In genomic region chr16:67185866-67186134, GRCh38 we compare ENCODE assay signal across 13 cellular contexts. TPM values are rescaled to one million over a fixed set of nuclear protein-coding genes. Genes with fewer than 3 reads are reported as not detected.
A peak's percentile ranks its signal among the peaks of the same experiment; 100 is the strongest.
DNase-seq lines count a peak whose midpoint lies in the region; ATAC-seq, FAIRE-seq and TF ChIP-seq lines count a peak whose summit lies in the region.
"Had no signal": no experiment of that assay in that cellular context is flagged by ENCODE, and none has a peak within 500 bp of the region (broad histone marks: within the 10 kb centered on the region; RNA-seq: fewer than 3 reads in every experiment).

No MANE protein-coding gene starts in this region.

- CTCF ChIA-PET in CD8-positive, alpha-beta memory T cell (lab: Charles Lee), result interaction anchor here (0.9 to 11.3 kb wide), 22 partner anchors 8 to 296 kb away, joined by 3 to 205 read pairs (median 6); partner anchors contain the start of genes B3GNT9, CES3, FBXL8 and HSF4

- no peak for ATAC-seq in GM21390 (IDR thresholded peaks at IDR 0.05; ENCODE audit: unreplicated experiment)
- no peak for ATAC-seq in HG02973 (IDR thresholded peaks at IDR 0.05; ENCODE audit: unreplicated experiment)

- POLR2A ChIA-PET in CD8-positive, alpha-beta memory T cell (lab: Charles Lee), result interaction anchor here (0.6 to 1.4 kb wide), 7 partner anchors 12 to 1473 kb away, joined by 3 to 8 read pairs (median 3); partner anchors contain the start of genes FBXL8, FHOD1, SLC9A5 and TRADD

- H3K4me1 ChIP-seq in ACC112 (ENCODE audit: control insufficient read depth, insufficient read depth, low read length, unreplicated experiment), result peaks cover 33% of the 10 kb centered on the region
- peaks cover 25% of the 10 kb centered on the region for H3K4me1 ChIP-seq in CD8-positive, alpha-beta memory T cell (ENCODE audit: insufficient read depth, low read length)

- H3K4me3 Mint-ChIP-seq in CD8-positive, alpha-beta memory T cell, result peak overlapping the region; percentile 81 to 93 (median 93)
- H3K4me3 Mint-ChIP-seq in brain, result peak overlapping the region in 3 of 5 experiments; percentile 89 to 95 (median 90)
- H3K4me3 Mint-ChIP-seq in nephron progenitor cell, result peak overlapping the region; percentile 93
- H3K4me3 Mint-ChIP-seq: CD8-positive, alpha-beta T cell had no signal

- peaks cover 0 to 4% of the 10 kb centered on the region in 2 donors for H3K27me3 Mint-ChIP-seq in CD8-positive, alpha-beta memory T cell
- H3K27me3 Mint-ChIP-seq in brain, result peaks cover 24% of the 10 kb centered on the region
- peaks cover 37% of the 10 kb centered on the region for H3K27me3 Mint-ChIP-seq in nephron progenitor cell (ENCODE audit: low read depth, poor library complexity)

- TF ChIP-seq CTCF in brain (conservative IDR thresholded peaks at IDR 0.05) (no peak), nephron progenitor cell (IDR thresholded peaks at IDR 0.05) (no peak)

- no peaks in the 10 kb centered on the region for H3K9me3 ChIP-seq in CD8-positive, alpha-beta memory T cell (ENCODE audit: low read length)
- H3K9me3 ChIP-seq: HAP-1 had no signal

- peak overlapping the region; percentile 67 for H3K4me3 ChIP-seq in ACC112 (ENCODE audit: low read depth, low read length)
- no peak overlapping the region for H3K4me3 ChIP-seq in CD8-positive, alpha-beta memory T cell (ENCODE audit: low read length)
- H3K4me3 ChIP-seq: HAP-1 had no signal

- no peak for FAIRE-seq in GM12892 (lab: Jason Lieb, UNC)

- TF ChIP-seq POLR2A in GM12892 (IDR thresholded peaks at IDR 0.05; ENCODE audit: low read depth, low read length), result no peak

- no peaks in the 10 kb centered on the region for H3K9me3 Mint-ChIP-seq in CD8-positive, alpha-beta memory T cell
- peaks cover 0 to 5% (median 0%) of the 10 kb centered on the region in 5 experiments for H3K9me3 Mint-ChIP-seq in brain
- H3K9me3 Mint-ChIP-seq in nephron progenitor cell, result peaks cover 3% of the 10 kb centered on the region
- H3K9me3 Mint-ChIP-seq: activated naive CD4-positive, alpha-beta T cell treated with anti-CD3 and anti-CD28 coated beads for 36 hours; CD8-positive, alpha-beta T cell had no signal

- H3K36me3 Mint-ChIP-seq in CD8-positive, alpha-beta memory T cell, result no peaks in the 10 kb centered on the region
- no peaks in the 10 kb centered on the region for H3K36me3 Mint-ChIP-seq in brain
- H3K36me3 Mint-ChIP-seq in nephron progenitor cell (ENCODE audit: low read depth), result no peaks in the 10 kb centered on the region
- H3K36me3 Mint-ChIP-seq: CD8-positive, alpha-beta T cell had no signal

- H3K27me3 ChIP-seq in ACC112 (ENCODE audit: insufficient read depth, low read length), result no peaks in the 10 kb centered on the region
- no peaks in the 10 kb centered on the region for H3K27me3 ChIP-seq in CD8-positive, alpha-beta memory T cell (ENCODE audit: insufficient read depth, low read length, poor library complexity, severe bottlenecking)

- H3K4me1 Mint-ChIP-seq in CD8-positive, alpha-beta memory T cell, result peaks cover 8 to 19% (median 9%) of the 10 kb centered on the region in 3 donors
- H3K4me1 Mint-ChIP-seq in brain (peaks cover 25% of the 10 kb centered on the region), nephron progenitor cell (peaks cover 18% of the 10 kb centered on the region)

- H3K27ac Mint-ChIP-seq in CD8-positive, alpha-beta memory T cell, result peak overlapping the region in 4 of 8 donors; percentile 72 to 92 (median 91)
- peak overlapping the region; percentile 86 to 93 (median 89) for H3K27ac Mint-ChIP-seq in brain
- no peak overlapping the region for H3K27ac Mint-ChIP-seq in nephron progenitor cell
- H3K27ac Mint-ChIP-seq: activated naive CD4-positive, alpha-beta T cell treated with anti-CD3 and anti-CD28 coated beads for 36 hours; CD8-positive, alpha-beta T cell had no signal

- peak overlapping the region; percentile 22; the same call in 1 of the 2 replicates for H3K27ac ChIP-seq in ACC112 (ENCODE audit: low read depth, low read length)
- H3K27ac ChIP-seq in CD8-positive, alpha-beta memory T cell (ENCODE audit: low read depth, low read length), result no peak overlapping the region
- H3K27ac ChIP-seq: HL-60 had no signal

- no peak for DNase-seq in CD8-positive, alpha-beta memory T cell
- no peak for DNase-seq in nephron progenitor cell
- no peak for DNase-seq in NCI-H1694 treated with DMSO at 0.1 percent for 48 hours (lab: John Stamatoyannopoulos, UW)
- no peak for DNase-seq in GM12892 (ENCODE audit: insufficient read length)
- DNase-seq: NCI-H2029 treated with DMSO at 0.1 percent for 48 hours had no signal

- peaks cover 11% of the 10 kb centered on the region for H3K79me2 ChIP-seq in ACC112 (ENCODE audit: control insufficient read depth, insufficient read depth, low read length, unreplicated experiment)

- no peaks in the 10 kb centered on the region for H3K36me3 ChIP-seq in ACC112 (ENCODE audit: insufficient read depth, low read length)
- H3K36me3 ChIP-seq in CD8-positive, alpha-beta memory T cell (ENCODE audit: insufficient read depth, low read length), result no peaks in the 10 kb centered on the region
- H3K36me3 ChIP-seq: HAP-1 had no signal

- H2AFZ ChIP-seq in ACC112 (ENCODE audit: low read length, unreplicated experiment), result no peak overlapping the region

RNA-seq across cellular contexts. Expression of gene MATCAP1, which starts 2.0 kb away (rescaled TPM):
- total RNA-seq in CD8-positive, alpha-beta memory T cell, result 10 to 100 TPM; 15.3 to 15.6 TPM
- polyA plus RNA-seq in CD8-positive, alpha-beta memory T cell, result 0.68 TPM
- 26.6 TPM for polyA plus RNA-seq in brain (ENCODE audit: insufficient read depth, low read depth, low replicate concordance)
- 25.5 TPM for polyA plus RNA-seq in GM12892 (2012; ENCODE audit: missing spikeins)

RNA-seq across cellular contexts. Expression of gene EXOC3L1, which starts 4.1 kb away (rescaled TPM):
- total RNA-seq in CD8-positive, alpha-beta memory T cell, result not detected
- not detected for polyA plus RNA-seq in CD8-positive, alpha-beta memory T cell
- 3.0 TPM for polyA plus RNA-seq in brain (ENCODE audit: insufficient read depth, low read depth, low replicate concordance)
- not detected for polyA plus RNA-seq in GM12892 (2012; ENCODE audit: missing spikeins)
- total RNA-seq: activated naive CD4-positive, alpha-beta T cell treated with anti-CD3 and anti-CD28 coated beads for 36 hours; CD8-positive, alpha-beta T cell had no signal

RNA-seq across cellular contexts. Expression of gene E2F4, which starts 6.2 kb away (rescaled TPM):
- total RNA-seq in CD8-positive, alpha-beta memory T cell, result 100 to 1,000 TPM; 137 to 139 TPM
- 86.0 TPM for polyA plus RNA-seq in CD8-positive, alpha-beta memory T cell
- 30.8 TPM for polyA plus RNA-seq in brain (ENCODE audit: insufficient read depth, low read depth, low replicate concordance)
- 56.2 TPM for polyA plus RNA-seq in GM12892 (2012; ENCODE audit: missing spikeins)

RNA-seq across cellular contexts. Expression of gene ELMO3, which starts 13.1 kb away (rescaled TPM):
- 1 to 10 TPM; 5.0 to 5.3 TPM for total RNA-seq in CD8-positive, alpha-beta memory T cell
- polyA plus RNA-seq in CD8-positive, alpha-beta memory T cell, result not detected
- 6.5 TPM for polyA plus RNA-seq in brain (ENCODE audit: insufficient read depth, low read depth, low replicate concordance)
- polyA plus RNA-seq in GM12892 (2012; ENCODE audit: missing spikeins), result 1.2 TPM

RNA-seq across cellular contexts. Expression of gene NOL3, which starts 15.5 kb away (rescaled TPM):
- 1 to 10 TPM; 2.1 to 2.3 TPM for total RNA-seq in CD8-positive, alpha-beta memory T cell
- polyA plus RNA-seq in CD8-positive, alpha-beta memory T cell, result 0.91 TPM
- 25.6 TPM for polyA plus RNA-seq in brain (ENCODE audit: insufficient read depth, low read depth, low replicate concordance)
- 30.6 TPM for polyA plus RNA-seq in GM12892 (2012; ENCODE audit: missing spikeins)

Comparison
In these comparisons a context has a peak if more than half of its experiments do, and no peak if none do; other contexts are left out.
1. RNA of gene MATCAP1, which starts 2.0 kb away (polyA plus RNA-seq): 26.6 TPM in brain (single experiment); 0.68 TPM in CD8-positive, alpha-beta memory T cell (single experiment); every median in the first group is over 10 times any median in the second.
2. Peak in every context shown above with its lines, with median percentiles within 50 percentile points of each other: H3K4me3 Mint-ChIP-seq.